ENCODE assay signal across 15 cellular contexts in genomic region chr12:12954878-12955625, GRCh38. TPM values are rescaled to one million over a fixed set of nuclear protein-coding genes. Genes with fewer than 3 reads are reported as not detected.
"Had no signal": no experiment of that assay in that cellular context is flagged by ENCODE, and none has a peak within 500 bp of the region (broad histone marks: within the 10 kb centered on the region; RNA-seq: fewer than 3 reads in every experiment).

No MANE protein-coding gene starts in this region.

- ATAC-seq: activated CD4-positive, CD25-positive, alpha-beta regulatory T cell treated with anti-CD3 and anti-CD28 coated beads, Interleukin-2, amount 50 U/mL, for 24 hours; foreskin keratinocyte; left lung; mucosa of descending colon; naive thymus-derived CD4-positive, alpha-beta T cell; right cardiac atrium had no signal

- H3K27me3 Mint-ChIP-seq: brain had no signal

- H3K4me3 Mint-ChIP-seq: activated naive CD8-positive, alpha-beta T cell treated with anti-CD3 and anti-CD28 coated beads for 36 hours; brain; naive thymus-derived CD4-positive, alpha-beta T cell had no signal

- H3K27ac Mint-ChIP-seq: activated naive CD8-positive, alpha-beta T cell treated with anti-CD3 and anti-CD28 coated beads for 36 hours; brain had no signal

- DNase-seq: activated CD4-positive, alpha-beta T cell treated with anti-CD3 and anti-CD28 coated beads, Interleukin-2, amount 50 U/mL, for 1 hour; activated CD8-positive, alpha-beta memory T cell treated with anti-CD3 and anti-CD28 coated beads for 24 hours; activated naive CD8-positive, alpha-beta T cell treated with anti-CD3 and anti-CD28 coated beads for 36 hours; central memory CD4-positive, alpha-beta T cell; foreskin keratinocyte; left lung; mucosa of descending colon; naive thymus-derived CD4-positive, alpha-beta T cell; right cardiac atrium had no signal

- H3K9me3 Mint-ChIP-seq: activated naive CD8-positive, alpha-beta T cell treated with anti-CD3 and anti-CD28 coated beads for 36 hours had no signal

- H3K36me3 Mint-ChIP-seq: activated naive CD8-positive, alpha-beta T cell treated with anti-CD3 and anti-CD28 coated beads for 36 hours; brain had no signal

- H3K27ac ChIP-seq: coronary artery, foreskin keratinocyte, left lung had no signal

- H3K4me1 Mint-ChIP-seq: activated naive CD8-positive, alpha-beta T cell treated with anti-CD3 and anti-CD28 coated beads for 36 hours; brain; naive thymus-derived CD4-positive, alpha-beta T cell had no signal

RNA-seq across cellular contexts. Expression of gene GPRC5D, which starts 3.1 kb away (rescaled TPM):
- total RNA-seq: activated naive CD8-positive, alpha-beta T cell treated with anti-CD3 and anti-CD28 coated beads for 36 hours; endothelial cell of umbilical vein; foreskin keratinocyte; left lung; mucosa of descending colon; posterior vena cava; right cardiac atrium; urinary bladder had no signal
